ENCODE assay signal across 8 cellular contexts in the genomic region with DNA sequence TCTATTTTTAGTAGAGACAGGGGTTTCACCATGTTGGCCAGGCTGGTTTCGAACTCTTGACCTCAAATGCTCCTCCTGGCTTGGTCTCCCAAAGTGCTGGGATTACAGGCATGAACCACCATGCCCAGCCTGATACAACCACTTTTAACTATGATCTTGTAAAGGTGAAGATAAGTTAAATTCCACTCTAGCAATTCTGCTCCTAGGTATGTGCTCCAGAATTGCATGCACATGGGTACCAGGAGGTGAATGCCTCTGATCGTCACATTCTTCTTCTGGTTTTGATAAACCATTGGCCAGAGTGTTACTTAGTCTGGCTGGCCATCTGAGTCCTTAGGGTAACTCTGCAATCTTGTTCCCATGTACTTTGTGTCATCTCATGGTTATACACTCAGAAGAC.
"Had no signal": no experiment of that assay in that cellular context is flagged by ENCODE, and none has a peak within 500 bp of the region (broad histone marks: within the 10 kb centered on the region; RNA-seq: fewer than 3 reads in every experiment).

No MANE protein-coding gene starts in this region.

- H3K9ac ChIP-seq: KMS-11 had no signal

- H3K4me1 Mint-ChIP-seq: IgD-negative memory B cell had no signal

- DNase-seq: IMR-90, KBM-7, KG1 had no signal

- H3K4me3 Mint-ChIP-seq: IgD-negative memory B cell had no signal

- H3K27ac Mint-ChIP-seq: IgD-negative memory B cell had no signal

- FAIRE-seq: HepG2, HTR-8/SVneo had no signal

- H3K36me3 Mint-ChIP-seq: IgD-negative memory B cell had no signal

- H3K4me2 ChIP-seq: KMS-11 had no signal

- H3K27ac ChIP-seq: HL-60, KMS-11 had no signal
